In genomic region chr11:73978576-73979086, GRCh38 we compare ENCODE assay signal across 15 cellular contexts. TPM values are rescaled to one million over a fixed set of nuclear protein-coding genes. Genes with fewer than 3 reads are reported as not detected.
DNase-seq lines count a peak whose midpoint lies in the region; ATAC-seq lines count a peak whose summit lies in the region.
"Had no signal": no experiment of that assay in that cellular context is flagged by ENCODE, and none has a peak within 500 bp of the region (broad histone marks: within the 10 kb centered on the region; RNA-seq: fewer than 3 reads in every experiment).

No MANE protein-coding gene starts in this region.

- H3K27me3 ChIP-seq in naive thymus-derived CD4-positive, alpha-beta T cell (ENCODE audit: control insufficient read depth in 2 of 2, insufficient read depth in 2 of 2, low read length in 2 of 2): no peaks in the 10 kb centered on the region
- H3K27me3 ChIP-seq: left lung had no signal

- ATAC-seq in activated naive CD8-positive, alpha-beta T cell treated with anti-CD3 and anti-CD28 coated beads, Interleukin-2, amount 50 U/mL, for 24 hours: no peak
- no peak for ATAC-seq in naive thymus-derived CD4-positive, alpha-beta T cell
- no peak for ATAC-seq in HG03159 (IDR thresholded peaks at IDR 0.05; ENCODE audit: unreplicated experiment)
- ATAC-seq: left lung had no signal

- H3K36me3 ChIP-seq in naive thymus-derived CD4-positive, alpha-beta T cell (ENCODE audit: control insufficient read depth in 2 of 3, insufficient read depth in 3 of 3, low read length in 3 of 3): peaks cover 33 to 76% (median 40%) of the 10 kb centered on the region in 3 experiments

- H3K27ac Mint-ChIP-seq in activated naive CD8-positive, alpha-beta T cell treated with anti-CD3 and anti-CD28 coated beads, Interleukin-2, amount 50 U/mL, for 24 hours: peak overlapping the region; percentile 97
- peak overlapping the region; percentile 71 to 100 (median 99) for H3K27ac Mint-ChIP-seq in naive thymus-derived CD4-positive, alpha-beta T cell

- H3K4me1 ChIP-seq in naive thymus-derived CD4-positive, alpha-beta T cell (ENCODE audit: control insufficient read depth in 2 of 2, insufficient read depth in 2 of 2, low read length in 2 of 2): peaks cover 60 to 61% of the 10 kb centered on the region in 2 donors

- DNase-seq in AG20443 (ENCODE audit: low spot score) (peak; percentile 59), GM03348 (ENCODE audit: low spot score) (peak; percentile 35), DMS 273 treated with DMSO at 0.1 percent for 48 hours (lab: John Stamatoyannopoulos, UW) (no peak), NCI-H226 (no peak), D341Med (ENCODE audit: low spot score) (no peak)
- DNase-seq in activated naive CD8-positive, alpha-beta T cell treated with anti-CD3 and anti-CD28 coated beads, Interleukin-2, amount 50 U/mL, for 24 hours: no peak
- DNase-seq in naive thymus-derived CD4-positive, alpha-beta T cell: no peak
- DNase-seq: head of caudate nucleus; left lung; NCI-H1092 treated with DMSO at 0.1 percent for 48 hours; NCI-H69; occipital lobe; stimulated activated naive CD4-positive, alpha-beta T cell had no signal

- intact Hi-C loops in naive thymus-derived CD4-positive, alpha-beta T cell (cut with micrococcal nuclease): no loop called here

- H3K4me1 Mint-ChIP-seq in activated naive CD8-positive, alpha-beta T cell treated with anti-CD3 and anti-CD28 coated beads, Interleukin-2, amount 50 U/mL, for 24 hours: peaks cover 83% of the 10 kb centered on the region
- peaks cover 60 to 84% (median 70%) of the 10 kb centered on the region in 7 donors for H3K4me1 Mint-ChIP-seq in naive thymus-derived CD4-positive, alpha-beta T cell

- H3K27ac ChIP-seq in naive thymus-derived CD4-positive, alpha-beta T cell (ENCODE audit: low read depth, low read length): peak overlapping the region; percentile 96
- H3K27ac ChIP-seq: VCaP had no signal

- H3K9me3 ChIP-seq in naive thymus-derived CD4-positive, alpha-beta T cell (ENCODE audit: control insufficient read depth in 2 of 3, low read length in 3 of 3): no peaks in the 10 kb centered on the region
- H3K9me3 ChIP-seq: left lung had no signal

- H3K36me3 Mint-ChIP-seq in activated naive CD8-positive, alpha-beta T cell treated with anti-CD3 and anti-CD28 coated beads, Interleukin-2, amount 50 U/mL, for 24 hours (ENCODE audit: low read depth): peaks cover 87% of the 10 kb centered on the region
- H3K36me3 Mint-ChIP-seq in naive thymus-derived CD4-positive, alpha-beta T cell: peaks cover 31 to 82% (median 69%) of the 10 kb centered on the region in 5 donors

- CTCF ChIA-PET in naive thymus-derived CD4-positive, alpha-beta T cell (lab: Charles Lee): interaction anchor here (1.9 to 4.6 kb wide), 3 partner anchors 14 to 55 kb away, joined by 4 to 21 read pairs (median 16); no protein-coding TSS in a partner anchor

- no peaks in the 10 kb centered on the region for H3K9me3 Mint-ChIP-seq in activated naive CD8-positive, alpha-beta T cell treated with anti-CD3 and anti-CD28 coated beads, Interleukin-2, amount 50 U/mL, for 24 hours
- peaks cover 0 to 3% (median 0%) of the 10 kb centered on the region in 11 donors for H3K9me3 Mint-ChIP-seq in naive thymus-derived CD4-positive, alpha-beta T cell

- POLR2A ChIA-PET in naive thymus-derived CD4-positive, alpha-beta T cell (lab: Charles Lee): interaction anchor here (1.0 to 31.1 kb wide), 6 partner anchors 3 to 515 kb away, joined by 3 to 1403 read pairs (median 120); partner anchors contain the start of genes LIPT2, UCP2 and UCP3

- H3K4me3 ChIP-seq in naive thymus-derived CD4-positive, alpha-beta T cell (ENCODE audit: low read length): peak overlapping the region; percentile 93

- peak overlapping the region; percentile 91 for H3K4me3 Mint-ChIP-seq in activated naive CD8-positive, alpha-beta T cell treated with anti-CD3 and anti-CD28 coated beads, Interleukin-2, amount 50 U/mL, for 24 hours
- peak overlapping the region; percentile 78 to 100 (median 98) for H3K4me3 Mint-ChIP-seq in naive thymus-derived CD4-positive, alpha-beta T cell

- H3K27me3 Mint-ChIP-seq in activated naive CD8-positive, alpha-beta T cell treated with anti-CD3 and anti-CD28 coated beads, Interleukin-2, amount 50 U/mL, for 24 hours: no peaks in the 10 kb centered on the region
- no peaks in the 10 kb centered on the region for H3K27me3 Mint-ChIP-seq in naive thymus-derived CD4-positive, alpha-beta T cell

RNA-seq across cellular contexts. Expression of gene UCP2, which starts 4.0 kb away (rescaled TPM):
- 100 to 1,000 TPM; 365 to 949 (median 395) TPM for total RNA-seq in naive thymus-derived CD4-positive, alpha-beta T cell
- 1,000 to 10,000 TPM; 1,221 to 1,411 TPM for polyA plus RNA-seq in naive thymus-derived CD4-positive, alpha-beta T cell

RNA-seq across cellular contexts. Expression of gene DNAJB13, which starts 27.8 kb away (rescaled TPM):
- under 1 TPM in 4 of 5 experiments, not detected in 1; 0.19 to 0.73 (median 0.44) TPM for total RNA-seq in naive thymus-derived CD4-positive, alpha-beta T cell
- polyA plus RNA-seq in naive thymus-derived CD4-positive, alpha-beta T cell: under 1 TPM; 0.32 to 0.45 TPM

RNA-seq across cellular contexts. Expression of gene UCP3, which starts 30.3 kb away (rescaled TPM):
- total RNA-seq in naive thymus-derived CD4-positive, alpha-beta T cell: 10 to 100 TPM in 1 of 5 experiments, 1 to 10 TPM in 4; 3.8 to 10.5 (median 6.6) TPM
- under 1 TPM; 0.41 to 0.97 TPM for polyA plus RNA-seq in naive thymus-derived CD4-positive, alpha-beta T cell

Comparison
In these comparisons a context has a peak if more than half of its experiments do, and no peak if none do; other contexts are left out.
1. DNase-seq: peak in AG20443 (single experiment) and GM03348 (single experiment); none in activated naive CD8-positive, alpha-beta T cell treated with anti-CD3 and anti-CD28 coated beads, Interleukin-2, amount 50 U/mL, for 24 hours (single experiment), naive thymus-derived CD4-positive, alpha-beta T cell (0 of 9), DMS 273 treated with DMSO at 0.1 percent for 48 hours (single experiment), NCI-H226 (single experiment) and D341Med (single experiment).